Comparison of ENCODE assay signal across 3 cellular contexts in genomic region chr11:67492069-67492727, GRCh38.
TF ChIP-seq lines count a peak whose summit lies in the region.

No MANE protein-coding gene starts in this region.

TF ChIP-seq in SK-N-SH treated with all-trans-retinoic acid at 6 μM for 48 hours, 23 proteins besides CTCF, POLR2A, EP300 and RAD21 (continues in another document):
- TF ChIP-seq ZFP30 (CRISPR knock-in tag; IDR thresholded peaks at IDR 0.05) (no peak), PATZ1 (CRISPR knock-in tag; IDR thresholded peaks at IDR 0.05; ENCODE audit: borderline replicate concordance) (no peak), SNAI2 (CRISPR knock-in tag; IDR thresholded peaks at IDR 0.05) (no peak), TCF4 (CRISPR knock-in tag; IDR thresholded peaks at IDR 0.05; ENCODE audit: borderline replicate concordance) (no peak), OSR1 (CRISPR knock-in tag; IDR thresholded peaks at IDR 0.05) (no peak), TSHZ2 (CRISPR knock-in tag; IDR thresholded peaks at IDR 0.05) (no peak), ZNF565 (CRISPR knock-in tag; conservative IDR thresholded peaks at IDR 0.05; ENCODE audit: low read depth) (no peak), BACH2 (CRISPR knock-in tag; IDR thresholded peaks at IDR 0.05; ENCODE audit: borderline replicate concordance) (no peak), RARB (CRISPR knock-in tag; IDR thresholded peaks at IDR 0.05) (no peak), CSDC2 (CRISPR knock-in tag; IDR thresholded peaks at IDR 0.05) (no peak), ESRRG (CRISPR knock-in tag; IDR thresholded peaks at IDR 0.05) (no peak), ZNF8 (CRISPR knock-in tag; IDR thresholded peaks at IDR 0.05) (no peak), PPARA (CRISPR knock-in tag; IDR thresholded peaks at IDR 0.05; ENCODE audit: borderline replicate concordance) (no peak)
- TF ChIP-seq, protein P1, sequence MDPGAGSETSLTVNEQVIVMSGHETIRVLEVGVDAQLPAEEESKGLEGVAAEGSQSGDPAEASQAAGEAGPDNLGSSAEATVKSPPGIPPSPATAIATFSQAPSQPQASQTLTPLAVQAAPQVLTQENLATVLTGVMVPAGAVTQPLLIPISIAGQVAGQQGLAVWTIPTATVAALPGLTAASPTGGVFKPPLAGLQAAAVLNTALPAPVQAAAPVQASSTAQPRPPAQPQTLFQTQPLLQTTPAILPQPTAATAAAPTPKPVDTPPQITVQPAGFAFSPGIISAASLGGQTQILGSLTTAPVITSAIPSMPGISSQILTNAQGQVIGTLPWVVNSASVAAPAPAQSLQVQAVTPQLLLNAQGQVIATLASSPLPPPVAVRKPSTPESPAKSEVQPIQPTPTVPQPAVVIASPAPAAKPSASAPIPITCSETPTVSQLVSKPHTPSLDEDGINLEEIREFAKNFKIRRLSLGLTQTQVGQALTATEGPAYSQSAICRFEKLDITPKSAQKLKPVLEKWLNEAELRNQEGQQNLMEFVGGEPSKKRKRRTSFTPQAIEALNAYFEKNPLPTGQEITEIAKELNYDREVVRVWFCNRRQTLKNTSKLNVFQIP (CRISPR knock-in tag; IDR thresholded peaks at IDR 0.05; ENCODE audit: borderline replicate concordance, low read depth), result no peak

TF ChIP-seq in SK-N-SH, 30 proteins besides CTCF, POLR2A, EP300 and RAD21:
- TF ChIP-seq, protein P2, sequence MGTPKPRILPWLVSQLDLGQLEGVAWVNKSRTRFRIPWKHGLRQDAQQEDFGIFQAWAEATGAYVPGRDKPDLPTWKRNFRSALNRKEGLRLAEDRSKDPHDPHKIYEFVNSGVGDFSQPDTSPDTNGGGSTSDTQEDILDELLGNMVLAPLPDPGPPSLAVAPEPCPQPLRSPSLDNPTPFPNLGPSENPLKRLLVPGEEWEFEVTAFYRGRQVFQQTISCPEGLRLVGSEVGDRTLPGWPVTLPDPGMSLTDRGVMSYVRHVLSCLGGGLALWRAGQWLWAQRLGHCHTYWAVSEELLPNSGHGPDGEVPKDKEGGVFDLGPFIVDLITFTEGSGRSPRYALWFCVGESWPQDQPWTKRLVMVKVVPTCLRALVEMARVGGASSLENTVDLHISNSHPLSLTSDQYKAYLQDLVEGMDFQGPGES (IDR thresholded peaks at IDR 0.05; ENCODE audit: low read depth, low read length), result no peak
- TF ChIP-seq MEF2A (IDR thresholded peaks at IDR 0.05; ENCODE audit: borderline replicate concordance, low read depth) (no peak), ELF1 (IDR thresholded peaks at IDR 0.05) (no peak), RFX5 (IDR thresholded peaks at IDR 0.05; ENCODE audit: low read length) (no peak), MAX (IDR thresholded peaks at IDR 0.05; ENCODE audit: low read depth) (no peak), FOXM1 (IDR thresholded peaks at IDR 0.05; ENCODE audit: low read depth) (no peak), GABPA (IDR thresholded peaks at IDR 0.05; ENCODE audit: low read depth) (no peak), USF2 (IDR thresholded peaks at IDR 0.05; ENCODE audit: borderline replicate concordance, low read depth, low read length) (no peak), SMC3 (IDR thresholded peaks at IDR 0.05; ENCODE audit: low read depth, low read length) (no peak), TEAD4 (IDR thresholded peaks at IDR 0.05; ENCODE audit: borderline replicate concordance, insufficient read depth) (no peak), FOSL2 (IDR thresholded peaks at IDR 0.05; ENCODE audit: borderline replicate concordance, low read depth) (no peak), CHD2 (IDR thresholded peaks at IDR 0.05; ENCODE audit: low read length, partially characterized antibody) (no peak), YY1 (IDR thresholded peaks at IDR 0.05; ENCODE audit: low read depth) (no peak), POLR2AphosphoS5 (IDR thresholded peaks at IDR 0.05; ENCODE audit: low read depth, low read length) (no peak), RCOR1 (IDR thresholded peaks at IDR 0.05; ENCODE audit: low read length) (no peak), TCF12 (IDR thresholded peaks at IDR 0.05) (no peak), FOXJ3 (CRISPR knock-in tag; IDR thresholded peaks at IDR 0.05) (no peak), TAF1 (IDR thresholded peaks at IDR 0.05; ENCODE audit: borderline replicate concordance, low read depth, low read length) (no peak)
- TF ChIP-seq, protein P3, sequence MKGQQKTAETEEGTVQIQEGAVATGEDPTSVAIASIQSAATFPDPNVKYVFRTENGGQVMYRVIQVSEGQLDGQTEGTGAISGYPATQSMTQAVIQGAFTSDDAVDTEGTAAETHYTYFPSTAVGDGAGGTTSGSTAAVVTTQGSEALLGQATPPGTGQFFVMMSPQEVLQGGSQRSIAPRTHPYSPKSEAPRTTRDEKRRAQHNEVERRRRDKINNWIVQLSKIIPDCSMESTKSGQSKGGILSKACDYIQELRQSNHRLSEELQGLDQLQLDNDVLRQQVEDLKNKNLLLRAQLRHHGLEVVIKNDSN (IDR thresholded peaks at IDR 0.05; ENCODE audit: borderline replicate concordance, low read depth), result no peak
- TF ChIP-seq, protein P4, sequence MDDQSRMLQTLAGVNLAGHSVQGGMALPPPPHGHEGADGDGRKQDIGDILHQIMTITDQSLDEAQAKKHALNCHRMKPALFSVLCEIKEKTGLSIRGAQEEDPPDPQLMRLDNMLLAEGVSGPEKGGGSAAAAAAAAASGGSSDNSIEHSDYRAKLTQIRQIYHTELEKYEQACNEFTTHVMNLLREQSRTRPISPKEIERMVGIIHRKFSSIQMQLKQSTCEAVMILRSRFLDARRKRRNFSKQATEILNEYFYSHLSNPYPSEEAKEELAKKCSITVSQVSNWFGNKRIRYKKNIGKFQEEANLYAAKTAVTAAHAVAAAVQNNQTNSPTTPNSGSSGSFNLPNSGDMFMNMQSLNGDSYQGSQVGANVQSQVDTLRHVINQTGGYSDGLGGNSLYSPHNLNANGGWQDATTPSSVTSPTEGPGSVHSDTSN (IDR thresholded peaks at IDR 0.05), result no peak
TF ChIP-seq in SK-N-SH: peak in this region for 0.

TF ChIP-seq in HepG2, 621 proteins besides CTCF, POLR2A, EP300 and RAD21:
- TF ChIP-seq RBFOX2 (IDR thresholded peaks at IDR 0.05; ENCODE audit: low read depth, low read length), result peak; percentile 66; the same call in 1 of the 2 replicates
- TF ChIP-seq, protein P5, sequence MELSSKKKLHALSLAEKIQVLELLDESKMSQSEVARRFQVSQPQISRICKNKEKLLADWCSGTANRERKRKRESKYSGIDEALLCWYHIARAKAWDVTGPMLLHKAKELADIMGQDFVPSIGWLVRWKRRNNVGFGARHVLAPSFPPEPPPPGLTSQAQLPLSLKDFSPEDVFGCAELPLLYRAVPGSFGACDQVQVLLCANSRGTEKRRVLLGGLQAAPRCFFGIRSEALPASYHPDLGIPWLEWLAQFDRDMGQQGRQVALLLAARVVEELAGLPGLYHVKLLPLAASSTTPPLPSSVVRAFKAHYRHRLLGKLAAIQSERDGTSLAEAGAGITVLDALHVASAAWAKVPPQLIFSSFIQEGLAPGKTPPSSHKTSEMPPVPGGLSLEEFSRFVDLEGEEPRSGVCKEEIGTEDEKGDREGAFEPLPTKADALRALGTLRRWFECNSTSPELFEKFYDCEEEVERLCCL (CRISPR knock-in tag; IDR thresholded peaks at IDR 0.05; ENCODE audit: borderline replicate concordance), result no peak
- no peak for TF ChIP-seq CEBPZ (IDR thresholded peaks at IDR 0.05; ENCODE audit: low read length)
- TF ChIP-seq HMGXB4 (CRISPR knock-in tag; IDR thresholded peaks at IDR 0.05; ENCODE audit: borderline replicate concordance in 1 of 2, low read depth in 1 of 2), result no peak
- peak; percentile 64 for TF ChIP-seq AGO2 (optimal IDR thresholded peaks at IDR 0.05; ENCODE audit: low read depth, low read length)
- no peak for TF ChIP-seq ZNF329 (CRISPR knock-in tag; IDR thresholded peaks at IDR 0.05; ENCODE audit: low read depth)
- TF ChIP-seq, protein P6, sequence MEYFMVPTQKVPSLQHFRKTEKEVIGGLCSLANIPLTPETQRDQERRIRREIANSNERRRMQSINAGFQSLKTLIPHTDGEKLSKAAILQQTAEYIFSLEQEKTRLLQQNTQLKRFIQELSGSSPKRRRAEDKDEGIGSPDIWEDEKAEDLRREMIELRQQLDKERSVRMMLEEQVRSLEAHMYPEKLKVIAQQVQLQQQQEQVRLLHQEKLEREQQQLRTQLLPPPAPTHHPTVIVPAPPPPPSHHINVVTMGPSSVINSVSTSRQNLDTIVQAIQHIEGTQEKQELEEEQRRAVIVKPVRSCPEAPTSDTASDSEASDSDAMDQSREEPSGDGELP (IDR thresholded peaks at IDR 0.05; ENCODE audit: borderline replicate concordance, low read depth), result no peak
- TF ChIP-seq HDAC6 (IDR thresholded peaks at IDR 0.05; ENCODE audit: low read depth, low read length), result no peak
- TF ChIP-seq MYNN (CRISPR knock-in tag; IDR thresholded peaks at IDR 0.05; ENCODE audit: low read depth), result no peak
- TF ChIP-seq ZNF629 (CRISPR knock-in tag; conservative IDR thresholded peaks at IDR 0.05), result peak; percentile 91
